13 cellular contexts compared by ENCODE assay signal in genomic region chr3:132593950-132594328, GRCh38. TPM values are rescaled to one million over a fixed set of nuclear protein-coding genes. Genes with fewer than 3 reads are reported as not detected.
DNase-seq lines count a peak whose midpoint lies in the region; ATAC-seq and TF ChIP-seq lines count a peak whose summit lies in the region.
"Had no signal": no experiment of that assay in that cellular context is flagged by ENCODE, and none has a peak within 500 bp of the region (broad histone marks: within the 10 kb centered on the region; RNA-seq: fewer than 3 reads in every experiment).

No MANE protein-coding gene starts in this region.

- peaks cover 40% of the 10 kb centered on the region for H3K36me3 Mint-ChIP-seq in HFFc6 (ENCODE audit: low read depth)

- peak; percentile 78 for DNase-seq in HFFc6
- peak; percentile 85 for DNase-seq in adipocyte (ENCODE audit: low read depth)
- DNase-seq in fibroblast of pulmonary artery (ENCODE audit: low read depth): peak; percentile 65
- no peak for DNase-seq in effector memory CD4-positive, alpha-beta T cell
- DNase-seq in colonic mucosa: no peak
- no peak for DNase-seq in OCI-LY7 (ENCODE audit: low spot score)
- DNase-seq: cortex of kidney, NCI-H2107, Peyer's patch, WERI-Rb-1 had no signal

- no TSS peak for BruUV-seq in OCI-LY7 (replicated peaks; lab: Mats Ljungman, UMichigan)

- H3K4me3 ChIP-seq in adipocyte (ENCODE audit: low read length) (peak overlapping the region; percentile 49), fibroblast of pulmonary artery (replicated peaks; ENCODE audit: low read depth, low read length) (no peak overlapping the region), subcutaneous abdominal adipose tissue (ENCODE audit: low read depth in 1 of 5, low read length in 5 of 5) (no peak overlapping the region), colonic mucosa (no peak overlapping the region), OCI-LY7 (ENCODE audit: low read depth, low read length, poor library complexity, severe bottlenecking) (no peak overlapping the region)
- H3K4me3 ChIP-seq in effector memory CD4-positive, alpha-beta T cell (ENCODE audit: insufficient read depth, low read depth, low read length, poor library complexity, severe bottlenecking): no peak overlapping the region
- H3K4me3 ChIP-seq: Peyer's patch had no signal

- no peaks in the 10 kb centered on the region for H3K27me3 ChIP-seq in adipocyte (replicated peaks; ENCODE audit: control insufficient read depth, insufficient read depth, low read length)
- H3K27me3 ChIP-seq in subcutaneous abdominal adipose tissue (ENCODE audit: control insufficient read depth in 5 of 5, insufficient read depth in 4 of 5, low read length in 5 of 5): no peaks in the 10 kb centered on the region
- no peaks in the 10 kb centered on the region for H3K27me3 ChIP-seq in effector memory CD4-positive, alpha-beta T cell (replicated peaks; ENCODE audit: control insufficient read depth, insufficient read depth, low read length, poor library complexity, severe bottlenecking)
- no peaks in the 10 kb centered on the region for H3K27me3 ChIP-seq in colonic mucosa
- H3K27me3 ChIP-seq: Peyer's patch had no signal

- no peak overlapping the region for H3K4me2 ChIP-seq in OCI-LY7 (ENCODE audit: low read length)

- peaks cover 71% of the 10 kb centered on the region for H3K4me1 Mint-ChIP-seq in HFFc6 (ENCODE audit: low read depth)
- H3K4me1 Mint-ChIP-seq: IgD-negative memory B cell had no signal

- POLR2A ChIA-PET in OCI-LY7 (lab: Charles Lee): interaction anchor here (0.6 to 3.1 kb wide), 6 partner anchors 31 to 203 kb away, joined by 3 to 9 read pairs (median 3); no protein-coding TSS in a partner anchor

- H3K36me3 ChIP-seq in adipocyte (ENCODE audit: control insufficient read depth, insufficient read depth, low read length, severe bottlenecking) (peaks cover 5% of the 10 kb centered on the region), subcutaneous abdominal adipose tissue (ENCODE audit: control insufficient read depth in 5 of 5, insufficient read depth in 5 of 5, low read length in 5 of 5) (peaks cover 0 to 11% (median 2%) of the 10 kb centered on the region in 5 donors), colonic mucosa (no peaks in the 10 kb centered on the region), OCI-LY7 (ENCODE audit: insufficient read depth, low read length) (peaks cover 8% of the 10 kb centered on the region)
- peaks cover 4% of the 10 kb centered on the region for H3K36me3 ChIP-seq in effector memory CD4-positive, alpha-beta T cell (ENCODE audit: control insufficient read depth, insufficient read depth, low read length)
- H3K36me3 ChIP-seq: WERI-Rb-1 had no signal

- H3K9ac ChIP-seq in adipocyte (ENCODE audit: low read length): peak overlapping the region; percentile 47
- H3K9ac ChIP-seq in subcutaneous abdominal adipose tissue (ENCODE audit: low read length in 5 of 5): no peak overlapping the region
- no peak overlapping the region for H3K9ac ChIP-seq in colonic mucosa (ENCODE audit: low read depth in 2 of 2, low read length in 2 of 2)

- H3K4me1 ChIP-seq in adipocyte (ENCODE audit: control insufficient read depth, insufficient read depth, low read length): peaks cover 70% of the 10 kb centered on the region
- peaks cover 0 to 35% (median 3%) of the 10 kb centered on the region in 5 donors for H3K4me1 ChIP-seq in subcutaneous abdominal adipose tissue (ENCODE audit: control insufficient read depth in 5 of 5, insufficient read depth in 5 of 5, low read length in 5 of 5)
- H3K4me1 ChIP-seq in effector memory CD4-positive, alpha-beta T cell (ENCODE audit: control insufficient read depth, insufficient read depth, low read length, poor library complexity, severe bottlenecking): no peaks in the 10 kb centered on the region
- H3K4me1 ChIP-seq in colonic mucosa: no peaks in the 10 kb centered on the region
- H3K4me1 ChIP-seq in OCI-LY7 (ENCODE audit: insufficient read depth, low read length, poor library complexity, severe bottlenecking): peaks cover 40% of the 10 kb centered on the region
- H3K4me1 ChIP-seq: Peyer's patch had no signal

- H3K9me2 ChIP-seq in OCI-LY7 (ENCODE audit: insufficient read depth, low read length): no peaks in the 10 kb centered on the region

- H2AFZ ChIP-seq in OCI-LY7 (ENCODE audit: low read length): no peak overlapping the region

- peaks cover 7% of the 10 kb centered on the region; the same call in 1 of the 2 replicates for H3K79me2 ChIP-seq in OCI-LY7 (ENCODE audit: insufficient read depth, low read depth, low read length)

- no peak for ATAC-seq in HG02642 (IDR thresholded peaks at IDR 0.05; ENCODE audit: poor library complexity, unreplicated experiment)

- peaks cover 3% of the 10 kb centered on the region for H3K27me3 Mint-ChIP-seq in HFFc6 (ENCODE audit: insufficient read depth)
- H3K27me3 Mint-ChIP-seq: IgD-negative memory B cell had no signal

- peak overlapping the region; percentile 97 for H3K27ac Mint-ChIP-seq in HFFc6
- H3K27ac Mint-ChIP-seq: IgD-negative memory B cell had no signal

- intact Hi-C loops in colonic mucosa (cut with DNase I) (no loop called here), OCI-LY7 (cut with micrococcal nuclease; ENCODE audit: unreplicated experiment) (no loop called here)

- no peaks in the 10 kb centered on the region for H3K9me3 Mint-ChIP-seq in HFFc6

- H3K9me3 ChIP-seq in adipocyte (ENCODE audit: control insufficient read depth, low read length) (no peaks in the 10 kb centered on the region), subcutaneous abdominal adipose tissue (ENCODE audit: control insufficient read depth in 5 of 5, low read length in 5 of 5) (no peaks in the 10 kb centered on the region), colonic mucosa (no peaks in the 10 kb centered on the region), OCI-LY7 (ENCODE audit: low read length) (no peaks in the 10 kb centered on the region)
- no peaks in the 10 kb centered on the region for H3K9me3 ChIP-seq in effector memory CD4-positive, alpha-beta T cell (ENCODE audit: control insufficient read depth, low read length)
- H3K9me3 ChIP-seq: Peyer's patch had no signal

- CTCF ChIA-PET in OCI-LY7 (lab: Charles Lee; ENCODE audit: unreplicated experiment): no interaction called here

- H4K20me1 ChIP-seq in OCI-LY7 (ENCODE audit: insufficient read depth, low read length): no peaks in the 10 kb centered on the region

- H3K4me3 Mint-ChIP-seq in HFFc6: peak overlapping the region; percentile 62
- H3K4me3 Mint-ChIP-seq: IgD-negative memory B cell had no signal

- peak overlapping the region; percentile 20 for H3K27ac ChIP-seq in subcutaneous abdominal adipose tissue (ENCODE audit: low read depth, low read length)
- no peak overlapping the region for H3K27ac ChIP-seq in effector memory CD4-positive, alpha-beta T cell (ENCODE audit: insufficient read depth, low read length, poor library complexity, severe bottlenecking)
- no peak overlapping the region for H3K27ac ChIP-seq in colonic mucosa
- H3K27ac ChIP-seq in OCI-LY7 (ENCODE audit: low read depth, low read length, poor library complexity, severe bottlenecking): no peak overlapping the region
- H3K27ac ChIP-seq: Peyer's patch, WERI-Rb-1 had no signal

- no peak for TF ChIP-seq CTCF in HFFc6 (IDR thresholded peaks at IDR 0.05)
- no peak for TF ChIP-seq CTCF in fibroblast of pulmonary artery (IDR thresholded peaks at IDR 0.05; ENCODE audit: low read length, missing control alignments)
- TF ChIP-seq CTCF in colonic mucosa (IDR thresholded peaks at IDR 0.05): no peak
- TF ChIP-seq CTCF in OCI-LY7 (conservative IDR thresholded peaks at IDR 0.05; ENCODE audit: low read length): no peak

RNA-seq across cellular contexts. Expression of gene ACKR4, which starts 3.1 kb away (rescaled TPM):
- 1 to 10 TPM in 5 of 6 experiments, under 1 TPM in 1; 0.78 to 8.4 (median 7.1) TPM for total RNA-seq in HFFc6 (2021; fragmentation: NEBNext Ultra II Directional; extraction: Animal tissue kit (Norgen Biotek cat#: 25700))
- under 1 TPM in 1 of 2 donors, not detected in 1; 0.90 TPM for total RNA-seq in colonic mucosa
- total RNA-seq in OCI-LY7 (2014; rRNA removed; shearing (Covaris generic)): 2.1 and 2.4 TPM in 2 replicates
- total RNA-seq in OCI-LY7 (2022): 2.5 and 3.8 TPM in 2 replicates

Comparison
In these comparisons a context has a peak if more than half of its experiments do, and no peak if none do; other contexts are left out.
1. DNase-seq: peak in HFFc6 (single experiment), adipocyte (single experiment) and fibroblast of pulmonary artery (single experiment); none in effector memory CD4-positive, alpha-beta T cell (0 of 3), colonic mucosa (single experiment) and OCI-LY7 (single experiment).